In genomic region chr12:128079-128478, GRCh38 we compare ENCODE assay signal across 13 cellular contexts.
"Had no signal": no experiment of that assay in that cellular context is flagged by ENCODE, and none has a peak within 500 bp of the region (broad histone marks: within the 10 kb centered on the region; RNA-seq: fewer than 3 reads in every experiment).

No MANE protein-coding gene starts in this region.

- ATAC-seq: foreskin keratinocyte; left colon; stimulated activated naive CD8-positive, alpha-beta T cell treated with anti-CD3 and anti-CD28 coated beads, Interleukin-15, amount 100 ng/mL, for 72 hours; WTC11 had no signal

- H3K27ac Mint-ChIP-seq: activated CD4-positive, alpha-beta T cell treated with anti-CD3 and anti-CD28 coated beads, Interleukin-2, amount 10 ng/mL, durations not matched to agents 24 days and 14 days; activated T-helper 1 cell treated with anti-CD3 and anti-CD28 coated beads, Interleukin-12 subunit alpha, Interleukin-12 subunit beta, Interleukin-2, Interleukin-4 antibody, amounts not matched to agents 30 ng/mL and 10 ng/mL and 1 ng/mL, durations not matched to agents 14 hours and 24 hours and 36 hours; WTC11 had no signal

- H3K36me3 Mint-ChIP-seq: WTC11 had no signal

- H3K9me3 ChIP-seq: ovary, testis had no signal

- H3K36me3 ChIP-seq: cardiac muscle cell, ovary had no signal

- H3K4me3 Mint-ChIP-seq: activated CD4-positive, alpha-beta T cell treated with anti-CD3 and anti-CD28 coated beads, Interleukin-2, amount 10 ng/mL, durations not matched to agents 24 days and 14 days; activated T-helper 1 cell treated with anti-CD3 and anti-CD28 coated beads, Interleukin-12 subunit alpha, Interleukin-12 subunit beta, Interleukin-2, Interleukin-4 antibody, amounts not matched to agents 30 ng/mL and 10 ng/mL and 1 ng/mL, durations not matched to agents 14 hours and 24 hours and 36 hours; stimulated activated naive CD8-positive, alpha-beta T cell treated with anti-CD3 and anti-CD28 coated beads, Interleukin-15, amount 100 ng/mL, for 72 hours; WTC11 had no signal

- H3K27ac ChIP-seq: cardiac muscle cell, foreskin keratinocyte, ovary, testis had no signal

- H3K4me1 ChIP-seq: foreskin keratinocyte, testis had no signal

- DNase-seq: activated CD4-positive, alpha-beta T cell treated with anti-CD3 and anti-CD28 coated beads, Interleukin-2, amount 10 ng/mL, durations not matched to agents 24 days and 14 days; activated naive CD4-positive, alpha-beta T cell; aorta; foreskin keratinocyte; left colon; ovary; stimulated activated CD4-positive, alpha-beta T cell treated with anti-CD3 and anti-CD28 coated beads, Interleukin-15, amount 100 ng/mL, for 24 hours; stimulated activated CD4-positive, alpha-beta T cell treated with anti-CD3 and anti-CD28 coated beads, Interleukin-4, amount 100 ng/mL, for 4 hours; stimulated activated naive CD8-positive, alpha-beta T cell treated with anti-CD3 and anti-CD28 coated beads, Interleukin-15, amount 100 ng/mL, for 72 hours; testis had no signal

- H3K9me3 Mint-ChIP-seq: activated CD4-positive, alpha-beta T cell treated with anti-CD3 and anti-CD28 coated beads, Interleukin-2, amount 10 ng/mL, durations not matched to agents 24 days and 14 days; activated T-helper 1 cell treated with anti-CD3 and anti-CD28 coated beads, Interleukin-12 subunit alpha, Interleukin-12 subunit beta, Interleukin-2, Interleukin-4 antibody, amounts not matched to agents 30 ng/mL and 10 ng/mL and 1 ng/mL, durations not matched to agents 14 hours and 24 hours and 36 hours; stimulated activated naive CD8-positive, alpha-beta T cell treated with anti-CD3 and anti-CD28 coated beads, Interleukin-15, amount 100 ng/mL, for 72 hours; WTC11 had no signal

- H3K27me3 ChIP-seq: cardiac muscle cell, foreskin keratinocyte, ovary, testis had no signal

- H3K4me1 Mint-ChIP-seq: activated CD4-positive, alpha-beta T cell treated with anti-CD3 and anti-CD28 coated beads, Interleukin-2, amount 10 ng/mL, durations not matched to agents 24 days and 14 days; stimulated activated naive CD8-positive, alpha-beta T cell treated with anti-CD3 and anti-CD28 coated beads, Interleukin-15, amount 100 ng/mL, for 72 hours had no signal

- H3K4me3 ChIP-seq: cardiac muscle cell, ovary, testis had no signal
